Comparison of ENCODE assay signal across 1 cellular context in genomic region chr1:61436491-61437120, GRCh38.
TF ChIP-seq lines count a peak whose summit lies in the region.

No MANE protein-coding gene starts in this region.

TF ChIP-seq in WTC11, 78 proteins besides CTCF, POLR2A, EP300 and RAD21 (continued from another document):
- TF ChIP-seq, protein P1, sequence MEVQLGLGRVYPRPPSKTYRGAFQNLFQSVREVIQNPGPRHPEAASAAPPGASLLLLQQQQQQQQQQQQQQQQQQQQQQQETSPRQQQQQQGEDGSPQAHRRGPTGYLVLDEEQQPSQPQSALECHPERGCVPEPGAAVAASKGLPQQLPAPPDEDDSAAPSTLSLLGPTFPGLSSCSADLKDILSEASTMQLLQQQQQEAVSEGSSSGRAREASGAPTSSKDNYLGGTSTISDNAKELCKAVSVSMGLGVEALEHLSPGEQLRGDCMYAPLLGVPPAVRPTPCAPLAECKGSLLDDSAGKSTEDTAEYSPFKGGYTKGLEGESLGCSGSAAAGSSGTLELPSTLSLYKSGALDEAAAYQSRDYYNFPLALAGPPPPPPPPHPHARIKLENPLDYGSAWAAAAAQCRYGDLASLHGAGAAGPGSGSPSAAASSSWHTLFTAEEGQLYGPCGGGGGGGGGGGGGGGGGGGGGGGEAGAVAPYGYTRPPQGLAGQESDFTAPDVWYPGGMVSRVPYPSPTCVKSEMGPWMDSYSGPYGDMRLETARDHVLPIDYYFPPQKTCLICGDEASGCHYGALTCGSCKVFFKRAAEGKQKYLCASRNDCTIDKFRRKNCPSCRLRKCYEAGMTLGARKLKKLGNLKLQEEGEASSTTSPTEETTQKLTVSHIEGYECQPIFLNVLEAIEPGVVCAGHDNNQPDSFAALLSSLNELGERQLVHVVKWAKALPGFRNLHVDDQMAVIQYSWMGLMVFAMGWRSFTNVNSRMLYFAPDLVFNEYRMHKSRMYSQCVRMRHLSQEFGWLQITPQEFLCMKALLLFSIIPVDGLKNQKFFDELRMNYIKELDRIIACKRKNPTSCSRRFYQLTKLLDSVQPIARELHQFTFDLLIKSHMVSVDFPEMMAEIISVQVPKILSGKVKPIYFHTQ (CRISPR knock-in tag; IDR thresholded peaks at IDR 0.05) = no peak
- TF ChIP-seq MYBL2 (CRISPR knock-in tag; IDR thresholded peaks at IDR 0.05) = no peak
- TF ChIP-seq, protein P2, sequence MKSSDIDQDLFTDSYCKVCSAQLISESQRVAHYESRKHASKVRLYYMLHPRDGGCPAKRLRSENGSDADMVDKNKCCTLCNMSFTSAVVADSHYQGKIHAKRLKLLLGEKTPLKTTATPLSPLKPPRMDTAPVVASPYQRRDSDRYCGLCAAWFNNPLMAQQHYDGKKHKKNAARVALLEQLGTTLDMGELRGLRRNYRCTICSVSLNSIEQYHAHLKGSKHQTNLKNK (CRISPR knock-in tag; IDR thresholded peaks at IDR 0.05) = no peak
- TF ChIP-seq PRDM15 (CRISPR knock-in tag; IDR thresholded peaks at IDR 0.05) = no peak
- TF ChIP-seq IRF1 (CRISPR knock-in tag; IDR thresholded peaks at IDR 0.05) = no peak
- no peak for TF ChIP-seq CREB1 (CRISPR knock-in tag; IDR thresholded peaks at IDR 0.05)
- TF ChIP-seq MXD4 (CRISPR knock-in tag; IDR thresholded peaks at IDR 0.05; ENCODE audit: borderline replicate concordance) = no peak
